In genomic region chr4:128516568-128516967, GRCh38 we compare ENCODE assay signal across 1 cellular context.
A peak's percentile ranks its signal among the peaks of the same experiment; 100 is the strongest.
TF ChIP-seq lines count a peak whose summit lies in the region.

No MANE protein-coding gene starts in this region.

TF ChIP-seq in GM12878, 131 proteins besides CTCF, POLR2A, EP300 and RAD21 (continued from another document):
- TF ChIP-seq, protein P1, sequence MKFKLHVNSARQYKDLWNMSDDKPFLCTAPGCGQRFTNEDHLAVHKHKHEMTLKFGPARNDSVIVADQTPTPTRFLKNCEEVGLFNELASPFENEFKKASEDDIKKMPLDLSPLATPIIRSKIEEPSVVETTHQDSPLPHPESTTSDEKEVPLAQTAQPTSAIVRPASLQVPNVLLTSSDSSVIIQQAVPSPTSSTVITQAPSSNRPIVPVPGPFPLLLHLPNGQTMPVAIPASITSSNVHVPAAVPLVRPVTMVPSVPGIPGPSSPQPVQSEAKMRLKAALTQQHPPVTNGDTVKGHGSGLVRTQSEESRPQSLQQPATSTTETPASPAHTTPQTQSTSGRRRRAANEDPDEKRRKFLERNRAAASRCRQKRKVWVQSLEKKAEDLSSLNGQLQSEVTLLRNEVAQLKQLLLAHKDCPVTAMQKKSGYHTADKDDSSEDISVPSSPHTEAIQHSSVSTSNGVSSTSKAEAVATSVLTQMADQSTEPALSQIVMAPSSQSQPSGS (IDR thresholded peaks at IDR 0.05; ENCODE audit: low read length) = peak; percentile 39; the same call in 1 of the 2 replicates
- TF ChIP-seq IKZF1 (conservative IDR thresholded peaks at IDR 0.05) = peak; percentile 61
- no peak for TF ChIP-seq TCF7 (IDR thresholded peaks at IDR 0.05; ENCODE audit: borderline replicate concordance)
- TF ChIP-seq BACH1 (IDR thresholded peaks at IDR 0.05; ENCODE audit: borderline replicate concordance) = peak; percentile 39; the same call in 1 of the 2 replicates
- peak; percentile 88 for TF ChIP-seq MTA2 (IDR thresholded peaks at IDR 0.05; ENCODE audit: low read depth)
- TF ChIP-seq, protein P2, sequence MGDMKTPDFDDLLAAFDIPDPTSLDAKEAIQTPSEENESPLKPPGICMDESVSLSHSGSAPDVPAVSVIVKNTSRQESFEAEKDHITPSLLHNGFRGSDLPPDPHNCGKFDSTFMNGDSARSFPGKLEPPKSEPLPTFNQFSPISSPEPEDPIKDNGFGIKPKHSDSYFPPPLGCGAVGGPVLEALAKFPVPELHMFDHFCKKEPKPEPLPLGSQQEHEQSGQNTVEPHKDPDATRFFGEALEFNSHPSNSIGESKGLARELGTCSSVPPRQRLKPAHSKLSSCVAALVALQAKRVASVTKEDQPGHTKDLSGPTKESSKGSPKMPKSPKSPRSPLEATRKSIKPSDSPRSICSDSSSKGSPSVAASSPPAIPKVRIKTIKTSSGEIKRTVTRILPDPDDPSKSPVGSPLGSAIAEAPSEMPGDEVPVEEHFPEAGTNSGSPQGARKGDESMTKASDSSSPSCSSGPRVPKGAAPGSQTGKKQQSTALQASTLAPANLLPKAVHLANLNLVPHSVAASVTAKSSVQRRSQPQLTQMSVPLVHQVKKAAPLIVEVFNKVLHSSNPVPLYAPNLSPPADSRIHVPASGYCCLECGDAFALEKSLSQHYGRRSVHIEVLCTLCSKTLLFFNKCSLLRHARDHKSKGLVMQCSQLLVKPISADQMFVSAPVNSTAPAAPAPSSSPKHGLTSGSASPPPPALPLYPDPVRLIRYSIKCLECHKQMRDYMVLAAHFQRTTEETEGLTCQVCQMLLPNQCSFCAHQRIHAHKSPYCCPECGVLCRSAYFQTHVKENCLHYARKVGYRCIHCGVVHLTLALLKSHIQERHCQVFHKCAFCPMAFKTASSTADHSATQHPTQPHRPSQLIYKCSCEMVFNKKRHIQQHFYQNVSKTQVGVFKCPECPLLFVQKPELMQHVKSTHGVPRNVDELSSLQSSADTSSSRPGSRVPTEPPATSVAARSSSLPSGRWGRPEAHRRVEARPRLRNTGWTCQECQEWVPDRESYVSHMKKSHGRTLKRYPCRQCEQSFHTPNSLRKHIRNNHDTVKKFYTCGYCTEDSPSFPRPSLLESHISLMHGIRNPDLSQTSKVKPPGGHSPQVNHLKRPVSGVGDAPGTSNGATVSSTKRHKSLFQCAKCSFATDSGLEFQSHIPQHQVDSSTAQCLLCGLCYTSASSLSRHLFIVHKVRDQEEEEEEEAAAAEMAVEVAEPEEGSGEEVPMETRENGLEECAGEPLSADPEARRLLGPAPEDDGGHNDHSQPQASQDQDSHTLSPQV (IDR thresholded peaks at IDR 0.05) = 0 out of 2 replicates have a peak, but pooled peaks have one; percentile 29
- 0 out of 2 replicates have a peak, but pooled peaks have one; percentile 24 for TF ChIP-seq ZNF217 (IDR thresholded peaks at IDR 0.05)
- 0 out of 2 replicates have a peak, but pooled peaks have one; percentile 65 for TF ChIP-seq ATF7 (IDR thresholded peaks at IDR 0.05; ENCODE audit: low read depth)
